ENCODE assay signal across 21 cellular contexts in genomic region chr13:42086582-42086981, GRCh38. TPM values are rescaled to one million over a fixed set of nuclear protein-coding genes. Genes with fewer than 3 reads are reported as not detected.
DNase-seq lines count a peak whose midpoint lies in the region; ATAC-seq, FAIRE-seq and TF ChIP-seq lines count a peak whose summit lies in the region.
"Had no signal": no experiment of that assay in that cellular context is flagged by ENCODE, and none has a peak within 500 bp of the region (broad histone marks: within the 10 kb centered on the region; RNA-seq: fewer than 3 reads in every experiment).

No MANE protein-coding gene starts in this region.

- H3K9me3 ChIP-seq in A673 (ENCODE audit: low read depth, low read length, poor library complexity, severe bottlenecking) = peaks cover 5% of the 10 kb centered on the region
- H3K9me3 ChIP-seq: BE2C had no signal

- no peaks in the 10 kb centered on the region for H3K4me1 ChIP-seq in A673 (ENCODE audit: insufficient read depth, low read length, poor library complexity, severe bottlenecking)
- H3K4me1 ChIP-seq: BE2C had no signal

- H3K36me3 Mint-ChIP-seq in activated CD4-positive, alpha-beta T cell treated with anti-CD3 and anti-CD28 coated beads for 36 hours (ENCODE audit: low read depth) = peaks cover 31% of the 10 kb centered on the region
- H3K36me3 Mint-ChIP-seq in neural crest cell (ENCODE audit: low read depth) = peaks cover 38% of the 10 kb centered on the region

- TF ChIP-seq CTCF in neural crest cell (conservative IDR thresholded peaks at IDR 0.05) (no peak), A673 (conservative IDR thresholded peaks at IDR 0.05; ENCODE audit: low read depth, low read length) (no peak)

- no peak for DNase-seq in activated CD4-positive, alpha-beta T cell treated with anti-CD3 and anti-CD28 coated beads for 36 hours
- no peak for DNase-seq in activated CD4-positive, alpha-beta T cell treated with anti-CD3 and anti-CD28 coated beads for 1 hour
- no peak for DNase-seq in GM19239 (ENCODE audit: insufficient read length, low spot score)
- no peak for DNase-seq in neural crest cell (ENCODE audit: low read depth, low spot score)
- no peak for DNase-seq in A673 (ENCODE audit: low spot score)
- DNase-seq: BE2C; CD4-positive, alpha-beta memory T cell; DMS79 treated with DMSO at 0.1 percent for 48 hours; GM23248; HCEC 1CT; NCI-H187; NCI-H345; NCI-H69; Right ventricle myocardium superior; SK-N-SH had no signal

- H3K27ac ChIP-seq in A673 (ENCODE audit: low read depth, low read length, poor library complexity, severe bottlenecking) = no peak overlapping the region
- H3K27ac ChIP-seq: 22Rv1, GM23248 had no signal

- ATAC-seq in activated CD4-positive, alpha-beta T cell treated with anti-CD3 and anti-CD28 coated beads for 36 hours = peak; percentile 36
- ATAC-seq in HG03432 (IDR thresholded peaks at IDR 0.05; ENCODE audit: unreplicated experiment) (peak; percentile 66), GM21528 (IDR thresholded peaks at IDR 0.05; ENCODE audit: low FRiP score, unreplicated experiment) (no peak), GM18867 (IDR thresholded peaks at IDR 0.05; ENCODE audit: unreplicated experiment) (no peak)

- BruUV-seq in A673 (replicated peaks; lab: Mats Ljungman, UMichigan) = no TSS peak

- no peaks in the 10 kb centered on the region for H3K27me3 Mint-ChIP-seq in activated CD4-positive, alpha-beta T cell treated with anti-CD3 and anti-CD28 coated beads for 36 hours
- no peaks in the 10 kb centered on the region for H3K27me3 Mint-ChIP-seq in neural crest cell (ENCODE audit: low read depth)
- H3K27me3 Mint-ChIP-seq: CD4-positive, alpha-beta memory T cell had no signal

- H3K4me1 Mint-ChIP-seq in activated CD4-positive, alpha-beta T cell treated with anti-CD3 and anti-CD28 coated beads for 36 hours = peaks cover 22% of the 10 kb centered on the region
- no peaks in the 10 kb centered on the region for H3K4me1 Mint-ChIP-seq in neural crest cell

- peaks cover 6% of the 10 kb centered on the region for H3K9me3 Mint-ChIP-seq in activated CD4-positive, alpha-beta T cell treated with anti-CD3 and anti-CD28 coated beads for 36 hours (ENCODE audit: low read depth)
- peaks cover 24% of the 10 kb centered on the region for H3K9me3 Mint-ChIP-seq in neural crest cell

- peak; percentile 35 for FAIRE-seq in GM19239 (lab: Jason Lieb, UNC)
- FAIRE-seq: GM12891, RCC 7860 had no signal

- no peak overlapping the region for H3K4me3 ChIP-seq in A673 (ENCODE audit: low read depth, low read length, poor library complexity, severe bottlenecking)
- H3K4me3 ChIP-seq: GM23248 had no signal

- CTCF ChIA-PET in activated CD4-positive, alpha-beta T cell treated with anti-CD3 and anti-CD28 coated beads for 36 hours (lab: Charles Lee) = no interaction called here
- CTCF ChIA-PET in A673 (lab: Charles Lee) = no interaction called here

- intact Hi-C loops in activated CD4-positive, alpha-beta T cell treated with anti-CD3 and anti-CD28 coated beads for 36 hours (cut with DNase I, micrococcal nuclease) = no loop called here
- intact Hi-C loops in A673 (cut with micrococcal nuclease; ENCODE audit: unreplicated experiment) = no loop called here

- H3K36me3 ChIP-seq in A673 (ENCODE audit: insufficient read depth, low read length, poor library complexity, severe bottlenecking) = no peaks in the 10 kb centered on the region
- H3K36me3 ChIP-seq: BE2C had no signal

- no peak overlapping the region for H3K27ac Mint-ChIP-seq in activated CD4-positive, alpha-beta T cell treated with anti-CD3 and anti-CD28 coated beads for 36 hours
- H3K27ac Mint-ChIP-seq in neural crest cell (ENCODE audit: unreplicated experiment) = peak overlapping the region; percentile 35

- no peaks in the 10 kb centered on the region for H3K27me3 ChIP-seq in A673 (replicated peaks; ENCODE audit: insufficient read depth, low read depth, low read length, poor library complexity)
- H3K27me3 ChIP-seq: BE2C had no signal

- POLR2A ChIA-PET in activated CD4-positive, alpha-beta T cell treated with anti-CD3 and anti-CD28 coated beads for 36 hours (lab: Charles Lee) = no interaction called here
- POLR2A ChIA-PET in A673 (lab: Charles Lee; ENCODE audit: low non-redundant PET) = no interaction called here

- H3K4me3 Mint-ChIP-seq in activated CD4-positive, alpha-beta T cell treated with anti-CD3 and anti-CD28 coated beads for 36 hours = no peak overlapping the region
- H3K4me3 Mint-ChIP-seq in neural crest cell = no peak overlapping the region
- H3K4me3 Mint-ChIP-seq: CD4-positive, alpha-beta memory T cell had no signal

RNA-seq across cellular contexts. Expression of gene DGKH, which starts 38.1 kb away (rescaled TPM):
- total RNA-seq in activated CD4-positive, alpha-beta T cell treated with anti-CD3 and anti-CD28 coated beads for 36 hours = 10 to 100 TPM; 15.2 to 16.2 TPM
- total RNA-seq in neural crest cell (10.0 and 12.4 TPM in 2 replicates), A673 (2021) (13.1 and 13.8 TPM in 2 replicates)

Comparison
In these comparisons a context has a peak if more than half of its experiments do, and no peak if none do; other contexts are left out.
1. ATAC-seq: peak in activated CD4-positive, alpha-beta T cell treated with anti-CD3 and anti-CD28 coated beads for 36 hours (single experiment) and HG03432 (single experiment); none in GM21528 (single experiment) and GM18867 (single experiment).